Comparison of ENCODE assay signal across 35 cellular contexts in genomic region chr7:156069897-156070296, GRCh38.
DNase-seq lines count a peak whose midpoint lies in the region; ATAC-seq, FAIRE-seq and TF ChIP-seq lines count a peak whose summit lies in the region.
"Had no signal": no experiment of that assay in that cellular context is flagged by ENCODE, and none has a peak within 500 bp of the region (broad histone marks: within the 10 kb centered on the region; RNA-seq: fewer than 3 reads in every experiment).

No MANE protein-coding gene starts in this region.

- H3K4me1 ChIP-seq in right lobe of liver = no peaks in the 10 kb centered on the region
- H3K4me1 ChIP-seq in HepG2 (ENCODE audit: insufficient read depth, low read length) = no peaks in the 10 kb centered on the region
- no peaks in the 10 kb centered on the region for H3K4me1 ChIP-seq in upper lobe of right lung
- H3K4me1 ChIP-seq: BE2C had no signal

- no peak for FAIRE-seq in HepG2 (lab: Jason Lieb, UNC)
- FAIRE-seq: A204.1, A549, D721Med had no signal

- H3K4me2 ChIP-seq in HepG2 (ENCODE audit: low read depth, low read length) = no peak overlapping the region
- H3K4me2 ChIP-seq: A549; BLaER1; BLaER1 treated with 17β-estradiol and CSF1 and Interleukin-3, amounts not matched to agents 10 nM and 100 nM had no signal

- no peaks in the 10 kb centered on the region for H3K27me3 ChIP-seq in right lobe of liver
- H3K27me3 ChIP-seq in HepG2 (ENCODE audit: control insufficient read depth in 1 of 2, insufficient read depth in 2 of 2, low read length in 2 of 2) = peaks cover 7 to 41% of the 10 kb centered on the region in 2 experiments
- no peaks in the 10 kb centered on the region for H3K27me3 ChIP-seq in upper lobe of right lung
- H3K27me3 ChIP-seq: BLaER1; BLaER1 treated with 17β-estradiol and CSF1 and Interleukin-3, amounts not matched to agents 10 nM and 100 nM had no signal

- no peak overlapping the region for H3K9ac ChIP-seq in HepG2 (ENCODE audit: insufficient read depth, low read depth, low read length)
- H3K9ac ChIP-seq: BLaER1; BLaER1 treated with 17β-estradiol and CSF1 and Interleukin-3, amounts not matched to agents 10 nM and 100 nM had no signal

- H3K36me3 ChIP-seq in right lobe of liver (no peaks in the 10 kb centered on the region), HepG2 (replicated peaks in 1 of 2; ENCODE audit: control insufficient read depth in 1 of 2, insufficient read depth in 2 of 2, low read length in 2 of 2) (no peaks in the 10 kb centered on the region), upper lobe of right lung (no peaks in the 10 kb centered on the region)
- H3K36me3 ChIP-seq: BE2C; BLaER1; BLaER1 treated with 17β-estradiol and CSF1 and Interleukin-3, amounts not matched to agents 10 nM and 100 nM had no signal

- TF ChIP-seq POLR2A in right lobe of liver (IDR thresholded peaks at IDR 0.05) = no peak
- TF ChIP-seq POLR2A in HepG2 (IDR thresholded peaks at IDR 0.05; ENCODE audit: insufficient read depth in 1 of 2, low read depth in 2 of 2, low read length in 2 of 2) = no peak

- TF ChIP-seq CTCF in right lobe of liver (IDR thresholded peaks at IDR 0.05) = no peak
- TF ChIP-seq CTCF in HepG2 (CRISPR knock-in tag; IDR thresholded peaks at IDR 0.05) = no peak
- TF ChIP-seq CTCF in upper lobe of right lung (IDR thresholded peaks at IDR 0.05) = no peak

- intact Hi-C loops in right lobe of liver (cut with DNase I) (no loop called here), HepG2 (cut with micrococcal nuclease; ENCODE audit: unreplicated experiment) (no loop called here), upper lobe of right lung (cut with DNase I) (no loop called here)

- H3K79me2 ChIP-seq in HepG2 (ENCODE audit: insufficient read depth, low read length) = no peaks in the 10 kb centered on the region

- POLR2A ChIA-PET in HepG2 (lab: Yijun Ruan, JAX) = no interaction called here

- in situ Hi-C loops in HepG2 (cut with HindIII; ENCODE audit: extremely low pct_ligation_motif_present, low pct_unique_long_range_greater_than_20kb) = no loop called here

- 23% methylated on average over 2 of the region's 4 CpGs for WGBS in right lobe of liver (ENCODE audit: insufficient coverage, low coverage, low lambda C conversion rate, missing lambda C conversion rate)
- 3% methylated on average over 2 of the region's 4 CpGs for WGBS in HepG2 (ENCODE audit: low lambda C conversion rate)

- BruUV-seq in HepG2 (replicated peaks; lab: Mats Ljungman, UMichigan) = no TSS peak

- H3K9me3 ChIP-seq in right lobe of liver = no peaks in the 10 kb centered on the region
- no peaks in the 10 kb centered on the region for H3K9me3 ChIP-seq in HepG2 (ENCODE audit: low read length)
- H3K9me3 ChIP-seq in upper lobe of right lung = no peaks in the 10 kb centered on the region
- H3K9me3 ChIP-seq: A549, BE2C, BLaER1, Caco-2 had no signal

- H2AFZ ChIP-seq in HepG2 (ENCODE audit: low read length) = no peak overlapping the region

- H3K4me3 ChIP-seq in right lobe of liver (no peak overlapping the region), HepG2 (replicated peaks in 1 of 3; ENCODE audit: insufficient read depth in 1 of 3, low read depth in 2 of 3, low read length in 3 of 3) (no peak overlapping the region), upper lobe of right lung (no peak overlapping the region)
- H3K4me3 ChIP-seq: A549; BLaER1; BLaER1 treated with 17β-estradiol and CSF1 and Interleukin-3, amounts not matched to agents 10 nM and 100 nM had no signal

- TF ChIP-seq RAD21 in HepG2 (CRISPR knock-in tag; IDR thresholded peaks at IDR 0.05) = no peak

- no peak overlapping the region for H3K27ac ChIP-seq in right lobe of liver
- no peak overlapping the region for H3K27ac ChIP-seq in HepG2 (ENCODE audit: extremely low read length, insufficient read depth, low read length)
- H3K27ac ChIP-seq in upper lobe of right lung = no peak overlapping the region
- H3K27ac ChIP-seq: 22Rv1; A549; BLaER1; BLaER1 treated with 17β-estradiol and CSF1 and Interleukin-3, amounts not matched to agents 10 nM and 100 nM; C4-2B had no signal

- CTCF ChIA-PET in HepG2 (lab: Yijun Ruan, JAX; ENCODE audit: low intra/inter-chr PET ratio, low total read pairs) = no interaction called here

- H4K20me1 ChIP-seq in HepG2 (ENCODE audit: insufficient read depth, low read length) = no peaks in the 10 kb centered on the region
- H4K20me1 ChIP-seq: BLaER1; BLaER1 treated with 17β-estradiol and CSF1 and Interleukin-3, amounts not matched to agents 10 nM and 100 nM had no signal

- peak in 2 of 3 donors; percentile 35 to 39 for DNase-seq in right lobe of liver
- no peak for DNase-seq in HepG2 (ENCODE audit: low spot score)
- DNase-seq in left lobe of liver (ENCODE audit: low spot score) = no peak
- DNase-seq in mesenteric fat pad (ENCODE audit: low spot score) = peak; percentile 64
- peak; percentile 9 for DNase-seq in upper lobe of right lung
- DNase-seq in NCI-H82 treated with DMSO at 0.1 percent for 48 hours (lab: John Stamatoyannopoulos, UW; ENCODE audit: unreplicated experiment) = no peak
- DNase-seq: 8988T; ACHN; AML-193; BE2C; C1 segment of cervical spinal cord; Caco-2; Calu3; CD4-positive, alpha-beta memory T cell; CD4-positive, alpha-beta T cell; CD4-positive, CD25-positive, alpha-beta regulatory T cell; CD8-positive, alpha-beta memory T cell; CD8-positive, alpha-beta T cell; COR-L47; DMS 273 treated with DMSO at 0.1 percent for 48 hours; DMS153; DMS53; DMS79; DMS79 treated with DMSO at 0.1 percent for 48 hours; DND-41; EL had no signal

- peak in 1 of 4 donors; percentile 62 for ATAC-seq in right lobe of liver
- no peak for ATAC-seq in HepG2
- ATAC-seq in left lobe of liver = peak; percentile 31
- ATAC-seq in upper lobe of right lung = no peak
- ATAC-seq in GM19328 (IDR thresholded peaks at IDR 0.05; ENCODE audit: unreplicated experiment) = no peak
- no peak for ATAC-seq in HG02840 (IDR thresholded peaks at IDR 0.05; ENCODE audit: low FRiP score, unreplicated experiment)
- ATAC-seq: A549; CD8-positive, alpha-beta T cell had no signal

- no peak for TF ChIP-seq EP300 in HepG2 (IDR thresholded peaks at IDR 0.05; ENCODE audit: low read depth in 2 of 2, low read length in 2 of 2)
- TF ChIP-seq EP300 in HepG2 (CRISPR knock-in tag; IDR thresholded peaks at IDR 0.05; ENCODE audit: borderline replicate concordance) = no peak

TF ChIP-seq in HepG2, 621 proteins besides CTCF, POLR2A, EP300 and RAD21 (continues in another document):
- TF ChIP-seq MAZ (IDR thresholded peaks at IDR 0.05; ENCODE audit: borderline replicate concordance, low read depth, low read length) (no peak), MAZ (CRISPR knock-in tag; IDR thresholded peaks at IDR 0.05; ENCODE audit: low read depth) (no peak), ARHGAP35 (CRISPR knock-in tag; IDR thresholded peaks at IDR 0.05; ENCODE audit: borderline replicate concordance) (no peak), ZNF430 (CRISPR knock-in tag; IDR thresholded peaks at IDR 0.05) (no peak), ZBTB7B (CRISPR knock-in tag; IDR thresholded peaks at IDR 0.05) (no peak), RBAK (CRISPR knock-in tag; IDR thresholded peaks at IDR 0.05) (no peak)
- TF ChIP-seq, protein P1, sequence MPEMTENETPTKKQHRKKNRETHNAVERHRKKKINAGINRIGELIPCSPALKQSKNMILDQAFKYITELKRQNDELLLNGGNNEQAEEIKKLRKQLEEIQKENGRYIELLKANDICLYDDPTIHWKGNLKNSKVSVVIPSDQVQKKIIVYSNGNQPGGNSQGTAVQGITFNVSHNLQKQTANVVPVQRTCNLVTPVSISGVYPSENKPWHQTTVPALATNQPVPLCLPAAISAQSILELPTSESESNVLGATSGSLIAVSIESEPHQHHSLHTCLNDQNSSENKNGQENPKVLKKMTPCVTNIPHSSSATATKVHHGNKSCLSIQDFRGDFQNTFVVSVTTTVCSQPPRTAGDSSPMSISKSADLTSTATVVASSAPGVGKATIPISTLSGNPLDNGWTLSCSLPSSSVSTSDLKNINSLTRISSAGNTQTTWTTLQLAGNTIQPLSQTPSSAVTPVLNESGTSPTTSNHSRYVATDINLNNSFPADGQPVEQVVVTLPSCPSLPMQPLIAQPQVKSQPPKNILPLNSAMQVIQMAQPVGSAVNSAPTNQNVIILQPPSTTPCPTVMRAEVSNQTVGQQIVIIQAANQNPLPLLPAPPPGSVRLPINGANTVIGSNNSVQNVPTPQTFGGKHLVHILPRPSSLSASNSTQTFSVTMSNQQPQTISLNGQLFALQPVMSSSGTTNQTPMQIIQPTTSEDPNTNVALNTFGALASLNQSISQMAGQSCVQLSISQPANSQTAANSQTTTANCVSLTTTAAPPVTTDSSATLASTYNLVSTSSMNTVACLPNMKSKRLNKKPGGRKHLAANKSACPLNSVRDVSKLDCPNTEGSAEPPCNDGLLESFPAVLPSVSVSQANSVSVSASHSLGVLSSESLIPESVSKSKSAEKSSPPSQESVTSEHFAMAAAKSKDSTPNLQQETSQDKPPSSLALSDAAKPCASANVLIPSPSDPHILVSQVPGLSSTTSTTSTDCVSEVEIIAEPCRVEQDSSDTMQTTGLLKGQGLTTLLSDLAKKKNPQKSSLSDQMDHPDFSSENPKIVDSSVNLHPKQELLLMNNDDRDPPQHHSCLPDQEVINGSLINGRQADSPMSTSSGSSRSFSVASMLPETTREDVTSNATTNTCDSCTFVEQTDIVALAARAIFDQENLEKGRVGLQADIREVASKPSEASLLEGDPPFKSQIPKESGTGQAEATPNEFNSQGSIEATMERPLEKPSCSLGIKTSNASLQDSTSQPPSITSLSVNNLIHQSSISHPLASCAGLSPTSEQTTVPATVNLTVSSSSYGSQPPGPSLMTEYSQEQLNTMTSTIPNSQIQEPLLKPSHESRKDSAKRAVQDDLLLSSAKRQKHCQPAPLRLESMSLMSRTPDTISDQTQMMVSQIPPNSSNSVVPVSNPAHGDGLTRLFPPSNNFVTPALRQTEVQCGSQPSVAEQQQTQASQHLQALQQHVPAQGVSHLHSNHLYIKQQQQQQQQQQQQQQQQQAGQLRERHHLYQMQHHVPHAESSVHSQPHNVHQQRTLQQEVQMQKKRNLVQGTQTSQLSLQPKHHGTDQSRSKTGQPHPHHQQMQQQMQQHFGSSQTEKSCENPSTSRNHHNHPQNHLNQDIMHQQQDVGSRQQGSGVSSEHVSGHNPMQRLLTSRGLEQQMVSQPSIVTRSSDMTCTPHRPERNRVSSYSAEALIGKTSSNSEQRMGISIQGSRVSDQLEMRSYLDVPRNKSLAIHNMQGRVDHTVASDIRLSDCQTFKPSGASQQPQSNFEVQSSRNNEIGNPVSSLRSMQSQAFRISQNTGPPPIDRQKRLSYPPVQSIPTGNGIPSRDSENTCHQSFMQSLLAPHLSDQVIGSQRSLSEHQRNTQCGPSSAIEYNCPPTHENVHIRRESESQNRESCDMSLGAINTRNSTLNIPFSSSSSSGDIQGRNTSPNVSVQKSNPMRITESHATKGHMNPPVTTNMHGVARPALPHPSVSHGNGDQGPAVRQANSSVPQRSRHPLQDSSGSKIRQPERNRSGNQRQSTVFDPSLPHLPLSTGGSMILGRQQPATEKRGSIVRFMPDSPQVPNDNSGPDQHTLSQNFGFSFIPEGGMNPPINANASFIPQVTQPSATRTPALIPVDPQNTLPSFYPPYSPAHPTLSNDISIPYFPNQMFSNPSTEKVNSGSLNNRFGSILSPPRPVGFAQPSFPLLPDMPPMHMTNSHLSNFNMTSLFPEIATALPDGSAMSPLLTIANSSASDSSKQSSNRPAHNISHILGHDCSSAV (CRISPR knock-in tag; IDR thresholded peaks at IDR 0.05; ENCODE audit: borderline replicate concordance) = no peak

Comparison
In these comparisons a context has a peak if more than half of its experiments do, and no peak if none do; other contexts are left out.
1. DNase-seq: peak in right lobe of liver (2 of 3), mesenteric fat pad (single experiment) and upper lobe of right lung (single experiment); none in HepG2 (single experiment), left lobe of liver (single experiment) and NCI-H82 treated with DMSO at 0.1 percent for 48 hours (single experiment).